ENCODE assay signal across 1 cellular context in genomic region chr1:212283741-212284140, GRCh38.
TF ChIP-seq lines count a peak whose summit lies in the region.

No MANE protein-coding gene starts in this region.

TF ChIP-seq in K562, 482 proteins besides CTCF, POLR2A, EP300 and RAD21 (continued from another document):
- TF ChIP-seq THRA (IDR thresholded peaks at IDR 0.05) (no peak), NFIC (IDR thresholded peaks at IDR 0.05) (0 out of 2 replicates have a peak, but pooled peaks have one; percentile 12), FOXK1 (CRISPR knock-in tag; IDR thresholded peaks at IDR 0.05; ENCODE audit: borderline replicate concordance) (peak; percentile 26; the same call in 1 of the 2 replicates), RBM25 (IDR thresholded peaks at IDR 0.05; ENCODE audit: low read depth, low read length, severe bottlenecking) (no peak), NCOR1 (IDR thresholded peaks at IDR 0.05) (no peak), SMARCA4 (IDR thresholded peaks at IDR 0.05) (0 out of 2 replicates have a peak, but pooled peaks have one; percentile 19), BMI1 (IDR thresholded peaks at IDR 0.05; ENCODE audit: low read length) (no peak), ZNF444 (CRISPR knock-in tag; IDR thresholded peaks at IDR 0.05) (no peak), NFYB (IDR thresholded peaks at IDR 0.05; ENCODE audit: extremely low read depth, insufficient read length) (no peak), HDAC1 (IDR thresholded peaks at IDR 0.05) (0 out of 4 replicates have a peak, but pooled peaks of 1 of the 2 experiments have one; percentile 31), ZNF830 (CRISPR knock-in tag; IDR thresholded peaks at IDR 0.05) (no peak)
